17 cellular contexts compared by ENCODE assay signal in genomic region chr16:65309294-65309850, GRCh38.
DNase-seq lines count a peak whose midpoint lies in the region; ATAC-seq and TF ChIP-seq lines count a peak whose summit lies in the region.
"Had no signal": no experiment of that assay in that cellular context is flagged by ENCODE, and none has a peak within 500 bp of the region (broad histone marks: within the 10 kb centered on the region; RNA-seq: fewer than 3 reads in every experiment).

No MANE protein-coding gene starts in this region.

- H4K20me1 ChIP-seq in hepatocyte (ENCODE audit: insufficient read depth, poor library complexity, severe bottlenecking) = no peaks in the 10 kb centered on the region

- H3K4me3 ChIP-seq in parathyroid adenoma (ENCODE audit: low read depth, low read length) = no peak overlapping the region
- H3K4me3 ChIP-seq in hepatocyte = no peak overlapping the region
- H3K4me3 ChIP-seq: Peyer's patch, SJSA1 had no signal

- H3K27me3 ChIP-seq in parathyroid adenoma (ENCODE audit: control insufficient read depth, insufficient read depth, low read length) (no peaks in the 10 kb centered on the region), hepatocyte (no peaks in the 10 kb centered on the region)
- H3K27me3 ChIP-seq: Peyer's patch, SJSA1 had no signal

- no peak overlapping the region for H3K4me3 Mint-ChIP-seq in activated T-helper 1 cell treated with anti-CD3 and anti-CD28 coated beads, Interleukin-12 subunit alpha, Interleukin-12 subunit beta, Interleukin-2, Interleukin-4 antibody, amounts not matched to agents 30 ng/mL and 10 ng/mL and 1 ng/mL, durations not matched to agents 14 hours and 24 hours and 36 hours
- H3K4me3 Mint-ChIP-seq: CD14-positive monocyte; T-helper 1 cell treated with Interleukin-12 subunit alpha and Interleukin-12 subunit beta and Interleukin-4 antibody, amounts not matched to agents 30 μg/mL and 1 μg/mL, for 36 hours had no signal

- peak overlapping the region; percentile 6 for H3K4me2 ChIP-seq in parathyroid adenoma (ENCODE audit: low read length)
- H3K4me2 ChIP-seq in hepatocyte = no peak overlapping the region
- H3K4me2 ChIP-seq: KMS-11 had no signal

- no peak overlapping the region for H3K9ac ChIP-seq in parathyroid adenoma
- H3K9ac ChIP-seq: KMS-11 had no signal

- H3K4me1 ChIP-seq in parathyroid adenoma = peaks cover 6% of the 10 kb centered on the region
- H3K4me1 ChIP-seq in hepatocyte (ENCODE audit: insufficient read depth) = peaks cover 8% of the 10 kb centered on the region
- H3K4me1 ChIP-seq: Peyer's patch had no signal

- DNase-seq in NCI-H345 treated with DMSO at 0.1 percent for 48 hours (lab: John Stamatoyannopoulos, UW; ENCODE audit: unreplicated experiment) = peak; percentile 8
- no peak for DNase-seq in NCI-H345 (lab: John Stamatoyannopoulos, UW)
- DNase-seq in activated T-helper 1 cell treated with anti-CD3 and anti-CD28 coated beads, Interleukin-12 subunit alpha, Interleukin-12 subunit beta, Interleukin-2, Interleukin-4 antibody, amounts not matched to agents 30 ng/mL and 10 ng/mL and 1 ng/mL, durations not matched to agents 14 hours and 24 hours and 36 hours (ENCODE audit: low spot score) = no peak
- no peak for DNase-seq in hepatocyte (ENCODE audit: low spot score)
- DNase-seq in HCEC 1CT = no peak
- DNase-seq: IMR-90, NCI-H1436, NCI-H2029 treated with DMSO at 0.1 percent for 48 hours, NCI-H510A, NCI-H82, Peyer's patch had no signal

- no peaks in the 10 kb centered on the region for H3K9me3 Mint-ChIP-seq in activated T-helper 1 cell treated with anti-CD3 and anti-CD28 coated beads, Interleukin-12 subunit alpha, Interleukin-12 subunit beta, Interleukin-2, Interleukin-4 antibody, amounts not matched to agents 30 ng/mL and 10 ng/mL and 1 ng/mL, durations not matched to agents 14 hours and 24 hours and 36 hours
- H3K9me3 Mint-ChIP-seq: CD14-positive monocyte had no signal

- no peak overlapping the region for H3K27ac Mint-ChIP-seq in activated T-helper 1 cell treated with anti-CD3 and anti-CD28 coated beads, Interleukin-12 subunit alpha, Interleukin-12 subunit beta, Interleukin-2, Interleukin-4 antibody, amounts not matched to agents 30 ng/mL and 10 ng/mL and 1 ng/mL, durations not matched to agents 14 hours and 24 hours and 36 hours
- H3K27ac Mint-ChIP-seq: CD14-positive monocyte; T-helper 1 cell treated with Interleukin-12 subunit alpha and Interleukin-12 subunit beta and Interleukin-4 antibody, amounts not matched to agents 30 μg/mL and 1 μg/mL, for 36 hours had no signal

- H3K9me3 ChIP-seq in parathyroid adenoma (ENCODE audit: control insufficient read depth, low read length) = no peaks in the 10 kb centered on the region
- H3K9me3 ChIP-seq in hepatocyte (ENCODE audit: low read depth) = no peaks in the 10 kb centered on the region
- H3K9me3 ChIP-seq: Peyer's patch, SJSA1 had no signal

- H3K27ac ChIP-seq in parathyroid adenoma (no peak overlapping the region), hepatocyte (no peak overlapping the region)
- H3K27ac ChIP-seq: KMS-11, Peyer's patch, SJSA1 had no signal

- no peaks in the 10 kb centered on the region for H3K79me2 ChIP-seq in parathyroid adenoma
- H3K79me2 ChIP-seq in hepatocyte = no peaks in the 10 kb centered on the region

- TF ChIP-seq CTCF in parathyroid adenoma (IDR thresholded peaks at IDR 0.05) (no peak), hepatocyte (IDR thresholded peaks at IDR 0.05; ENCODE audit: poor library complexity) (no peak)

- H2AFZ ChIP-seq in parathyroid adenoma (no peak overlapping the region), hepatocyte (no peak overlapping the region)

- no peaks in the 10 kb centered on the region for H3K9me2 ChIP-seq in hepatocyte (replicated peaks; ENCODE audit: insufficient read depth)

- H3K4me1 Mint-ChIP-seq in activated T-helper 1 cell treated with anti-CD3 and anti-CD28 coated beads, Interleukin-12 subunit alpha, Interleukin-12 subunit beta, Interleukin-2, Interleukin-4 antibody, amounts not matched to agents 30 ng/mL and 10 ng/mL and 1 ng/mL, durations not matched to agents 14 hours and 24 hours and 36 hours (ENCODE audit: low read depth) = no peaks in the 10 kb centered on the region
- H3K4me1 Mint-ChIP-seq: CD14-positive monocyte had no signal

- H3K27me3 Mint-ChIP-seq in activated T-helper 1 cell treated with anti-CD3 and anti-CD28 coated beads, Interleukin-12 subunit alpha, Interleukin-12 subunit beta, Interleukin-2, Interleukin-4 antibody, amounts not matched to agents 30 ng/mL and 10 ng/mL and 1 ng/mL, durations not matched to agents 14 hours and 24 hours and 36 hours (ENCODE audit: insufficient read depth) = no peaks in the 10 kb centered on the region

- ATAC-seq in SK-N-SH treated with all-trans-retinoic acid at 6 μM for 48 hours = no peak

- intact Hi-C loops in activated T-helper 1 cell treated with anti-CD3 and anti-CD28 coated beads, Interleukin-12 subunit alpha, Interleukin-12 subunit beta, Interleukin-2, Interleukin-4 antibody, amounts not matched to agents 30 ng/mL and 10 ng/mL and 1 ng/mL, durations not matched to agents 14 hours and 24 hours and 36 hours (cut with micrococcal nuclease) = no loop called here

- H3K36me3 Mint-ChIP-seq in activated T-helper 1 cell treated with anti-CD3 and anti-CD28 coated beads, Interleukin-12 subunit alpha, Interleukin-12 subunit beta, Interleukin-2, Interleukin-4 antibody, amounts not matched to agents 30 ng/mL and 10 ng/mL and 1 ng/mL, durations not matched to agents 14 hours and 24 hours and 36 hours (ENCODE audit: low read depth) = no peaks in the 10 kb centered on the region
- H3K36me3 Mint-ChIP-seq: CD14-positive monocyte had no signal

- WGBS in hepatocyte (ENCODE audit: low lambda C conversion rate, missing lambda C conversion rate) = 46% methylated on average over 4 of the region's 4 CpGs

- H3K36me3 ChIP-seq in parathyroid adenoma (ENCODE audit: control insufficient read depth, insufficient read depth, low read length) = no peaks in the 10 kb centered on the region
- H3K36me3 ChIP-seq in hepatocyte (replicated peaks; ENCODE audit: insufficient read depth, low read depth) = no peaks in the 10 kb centered on the region
- H3K36me3 ChIP-seq: Peyer's patch, SJSA1 had no signal

TF ChIP-seq in SK-N-SH treated with all-trans-retinoic acid at 6 μM for 48 hours, 23 proteins besides CTCF, POLR2A, EP300 and RAD21:
- no peak for TF ChIP-seq ISL1 (CRISPR knock-in tag; IDR thresholded peaks at IDR 0.05)
- TF ChIP-seq, protein P1, sequence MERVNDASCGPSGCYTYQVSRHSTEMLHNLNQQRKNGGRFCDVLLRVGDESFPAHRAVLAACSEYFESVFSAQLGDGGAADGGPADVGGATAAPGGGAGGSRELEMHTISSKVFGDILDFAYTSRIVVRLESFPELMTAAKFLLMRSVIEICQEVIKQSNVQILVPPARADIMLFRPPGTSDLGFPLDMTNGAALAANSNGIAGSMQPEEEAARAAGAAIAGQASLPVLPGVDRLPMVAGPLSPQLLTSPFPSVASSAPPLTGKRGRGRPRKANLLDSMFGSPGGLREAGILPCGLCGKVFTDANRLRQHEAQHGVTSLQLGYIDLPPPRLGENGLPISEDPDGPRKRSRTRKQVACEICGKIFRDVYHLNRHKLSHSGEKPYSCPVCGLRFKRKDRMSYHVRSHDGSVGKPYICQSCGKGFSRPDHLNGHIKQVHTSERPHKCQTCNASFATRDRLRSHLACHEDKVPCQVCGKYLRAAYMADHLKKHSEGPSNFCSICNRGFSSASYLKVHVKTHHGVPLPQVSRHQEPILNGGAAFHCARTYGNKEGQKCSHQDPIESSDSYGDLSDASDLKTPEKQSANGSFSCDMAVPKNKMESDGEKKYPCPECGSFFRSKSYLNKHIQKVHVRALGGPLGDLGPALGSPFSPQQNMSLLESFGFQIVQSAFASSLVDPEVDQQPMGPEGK (CRISPR knock-in tag; IDR thresholded peaks at IDR 0.05; ENCODE audit: borderline replicate concordance) = no peak
- no peak for TF ChIP-seq PPARA (CRISPR knock-in tag; IDR thresholded peaks at IDR 0.05; ENCODE audit: borderline replicate concordance)
- peak; percentile 54; the same call in 1 of the 2 replicates for TF ChIP-seq TCF4 (CRISPR knock-in tag; IDR thresholded peaks at IDR 0.05; ENCODE audit: borderline replicate concordance)
